7 cellular contexts compared by ENCODE assay signal in genomic region chr3:182156326-182156725, GRCh38.
DNase-seq lines count a peak whose midpoint lies in the region; ATAC-seq and TF ChIP-seq lines count a peak whose summit lies in the region.
"Not testable (repeated sequence)": the region's sequence is repeated elsewhere in the genome, so short reads cannot be mapped to it uniquely, and the experiment has no call there.

No MANE protein-coding gene starts in this region.

- H3K79me2 ChIP-seq in neural progenitor cell (ENCODE audit: low read depth), result not testable (repeated sequence)

- peak; percentile 53 for ATAC-seq in left lung
- ATAC-seq in upper lobe of right lung, result not testable (repeated sequence)

- not testable (repeated sequence) for H3K36me3 ChIP-seq in left lung, neural progenitor cell, upper lobe of right lung

- not testable (repeated sequence) for H3K4me2 ChIP-seq in neural progenitor cell

- H3K27ac Mint-ChIP-seq in Calu3 (ENCODE audit: unreplicated experiment); neural progenitor cell: not testable (repeated sequence)

- not testable (repeated sequence) for H3K4me1 ChIP-seq in left lung, upper lobe of right lung
- peaks cover 15% of the 10 kb centered on the region for H3K4me1 ChIP-seq in neural progenitor cell

- peak; percentile 54 for DNase-seq in Calu3
- peak; percentile 11 for DNase-seq in Daoy (ENCODE audit: low read depth)
- DNase-seq in HT-29 (ENCODE audit: low spot score), result peak; percentile 65
- peak; percentile 26 for DNase-seq in NCI-H69 (lab: John Stamatoyannopoulos, UW)
- DNase-seq in left lung, result peak; percentile 31 to 53
- not testable (repeated sequence) for DNase-seq in neural progenitor cell (ENCODE audit: low spot score)
- peak; percentile 60 for DNase-seq in upper lobe of right lung

- not testable (repeated sequence) for H3K4me3 ChIP-seq in left lung, neural progenitor cell, upper lobe of right lung

- H3K27me3 ChIP-seq in left lung, neural progenitor cell, upper lobe of right lung: not testable (repeated sequence)

- CTCF ChIA-PET in Calu3 (lab: Charles Lee), result interaction anchor here (1.6 kb wide), 1 partner anchor 9 kb away, joined by 3 read pairs; no protein-coding TSS in a partner anchor

- H3K27me3 Mint-ChIP-seq in Calu3 (ENCODE audit: unreplicated experiment); neural progenitor cell (ENCODE audit: insufficient read depth, low read depth): not testable (repeated sequence)

- not testable (repeated sequence) for H3F3A ChIP-seq in neural progenitor cell (ENCODE audit: low read depth)

- TF ChIP-seq CTCF in Calu3 (IDR thresholded peaks at IDR 0.05; ENCODE audit: unreplicated experiment); left lung (IDR thresholded peaks at IDR 0.05); neural progenitor cell (IDR thresholded peaks at IDR 0.05); upper lobe of right lung (IDR thresholded peaks at IDR 0.05): not testable (repeated sequence)

- peaks cover 4 to 15% of the 10 kb centered on the region in 2 donors for H3K9me3 ChIP-seq in left lung
- H3K9me3 ChIP-seq in neural progenitor cell (ENCODE audit: low read depth); upper lobe of right lung: not testable (repeated sequence)

- not testable (repeated sequence) for H3K4me3 Mint-ChIP-seq in Calu3 (ENCODE audit: low read depth, unreplicated experiment); neural progenitor cell

- H3K9me3 Mint-ChIP-seq in Calu3 (ENCODE audit: low read depth, unreplicated experiment), result not testable (repeated sequence)
- peaks cover 32% of the 10 kb centered on the region for H3K9me3 Mint-ChIP-seq in neural progenitor cell

- peak overlapping the region; percentile 31 for H2AFZ ChIP-seq in neural progenitor cell (replicated peaks)

- BruUV-seq in Calu3 (replicated peaks; lab: Mats Ljungman, UMichigan), result not testable (repeated sequence)

- intact Hi-C loops in Calu3 (cut with micrococcal nuclease; ENCODE audit: unreplicated experiment); left lung (cut with DNase I); upper lobe of right lung (cut with DNase I): not testable (repeated sequence)

- H3K27ac ChIP-seq in left lung, neural progenitor cell, upper lobe of right lung: not testable (repeated sequence)

- H4K20me1 ChIP-seq in neural progenitor cell (ENCODE audit: low read depth), result not testable (repeated sequence)

- H3K4me1 Mint-ChIP-seq in Calu3 (ENCODE audit: low read depth, unreplicated experiment); neural progenitor cell: not testable (repeated sequence)

- not testable (repeated sequence) for H3K36me3 Mint-ChIP-seq in Calu3 (ENCODE audit: insufficient read depth, unreplicated experiment); neural progenitor cell

- not testable (repeated sequence) for H3K9ac ChIP-seq in neural progenitor cell
